Comparison of ENCODE assay signal across 12 cellular contexts in genomic region chrX:97167333-97167732, GRCh38.
"Had no signal": no experiment of that assay in that cellular context is flagged by ENCODE, and none has a peak within 500 bp of the region (broad histone marks: within the 10 kb centered on the region; RNA-seq: fewer than 3 reads in every experiment).

No MANE protein-coding gene starts in this region.

- H3K79me2 ChIP-seq: hepatocyte had no signal

- ATAC-seq: activated CD4-positive, CD25-positive, alpha-beta regulatory T cell treated with anti-CD3 and anti-CD28 coated beads, Interleukin-2, amount 50 U/mL, for 24 hours had no signal

- H3K27ac ChIP-seq: hepatocyte, upper lobe of left lung had no signal

- H2AFZ ChIP-seq: hepatocyte had no signal

- H3K4me3 Mint-ChIP-seq: activated naive CD4-positive, alpha-beta T cell treated with anti-CD3 and anti-CD28 coated beads, Interleukin-2, amount 50 U/mL, for 24 hours; brain; endodermal cell had no signal

- H3K4me3 ChIP-seq: hepatocyte, upper lobe of left lung had no signal

- H3K27me3 ChIP-seq: hepatocyte, upper lobe of left lung had no signal

- H3K9me3 Mint-ChIP-seq: activated naive CD4-positive, alpha-beta T cell treated with anti-CD3 and anti-CD28 coated beads, Interleukin-2, amount 50 U/mL, for 24 hours; brain; endodermal cell had no signal

- H3K36me3 Mint-ChIP-seq: brain had no signal

- H3K4me2 ChIP-seq: hepatocyte had no signal

- H3K4me1 ChIP-seq: upper lobe of left lung had no signal

- H3K4me1 Mint-ChIP-seq: activated naive CD4-positive, alpha-beta T cell treated with anti-CD3 and anti-CD28 coated beads, Interleukin-2, amount 50 U/mL, for 24 hours; brain had no signal

- H3K9me3 ChIP-seq: upper lobe of left lung had no signal

- H3K27me3 Mint-ChIP-seq: activated naive CD4-positive, alpha-beta T cell treated with anti-CD3 and anti-CD28 coated beads, Interleukin-2, amount 50 U/mL, for 24 hours; brain had no signal

- H3K27ac Mint-ChIP-seq: activated naive CD4-positive, alpha-beta T cell treated with anti-CD3 and anti-CD28 coated beads, Interleukin-2, amount 50 U/mL, for 24 hours; brain; endodermal cell had no signal

- DNase-seq: activated effector memory CD4-positive, alpha-beta T cell treated with Interleukin-2 at 50 U/mL for 16 hours; activated T-cell treated with anti-CD3 and anti-CD28 coated beads, Interleukin-2, amount 50 U/mL, for 1 hour; cerebellar nuclear complex; endodermal cell; erythroblast; stimulated activated CD4-positive, alpha-beta T cell treated with anti-CD3 and anti-CD28 coated beads, Interleukin-12 subunit alpha, Interleukin-12 subunit beta, amount 100 ng/mL, for 4 hours; stimulated activated naive CD4-positive, alpha-beta T cell treated with Interleukin-2 at 50 U/mL for 16 hours; upper lobe of left lung had no signal
